24 cellular contexts compared by ENCODE assay signal in genomic region chr22:17674152-17674551, GRCh38. TPM values are rescaled to one million over a fixed set of nuclear protein-coding genes. Genes with fewer than 3 reads are reported as not detected.
DNase-seq lines count a peak whose midpoint lies in the region; ATAC-seq, FAIRE-seq and TF ChIP-seq lines count a peak whose summit lies in the region.
"Had no signal": no experiment of that assay in that cellular context is flagged by ENCODE, and none has a peak within 500 bp of the region (broad histone marks: within the 10 kb centered on the region; RNA-seq: fewer than 3 reads in every experiment).

No MANE protein-coding gene starts in this region.

- no peak overlapping the region for H2AFZ ChIP-seq in K562 (ENCODE audit: low read depth, low read length)

- H3K79me2 ChIP-seq in K562 (ENCODE audit: control insufficient read depth, insufficient read depth, low read length) = peaks cover 61% of the 10 kb centered on the region

- DNase-seq in activated CD4-positive, alpha-beta T cell treated with anti-CD3 and anti-CD28 coated beads, Interleukin-2, amount 10 ng/mL, durations not matched to agents 24 days and 14 days = no peak
- DNase-seq in activated CD4-positive, alpha-beta T cell treated with anti-CD3 and anti-CD28 coated beads, Interleukin-2, amount 50 U/mL, for 48 hours = no peak
- no peak for DNase-seq in CD8-positive, alpha-beta memory T cell
- no peak for DNase-seq in K562 (ENCODE audit: extremely low read depth in 1 of 4, low spot score in 3 of 4)
- DNase-seq in psoas muscle = no peak
- no peak for DNase-seq in urothelium cell line (ENCODE audit: low spot score)
- no peak for DNase-seq in SHP77 treated with DMSO at 0.1 percent for 48 hours (lab: John Stamatoyannopoulos, UW)
- DNase-seq: ACHN, BE2C, DMS153, DND-41, GOT3, HCEC 1CT, MV-4-11, NCI-H1105, NCI-H1436 treated with DMSO at 0.1 percent for 48 hours, NCI-H187 treated with DMSO at 0.1 percent for 48 hours, NCI-H2107, NCI-H446, NCI-H524 treated with DMSO at 0.1 percent for 48 hours, NCI-H774 had no signal

- peak overlapping the region; percentile 13 for H3K27ac ChIP-seq in CD8-positive, alpha-beta memory T cell (ENCODE audit: low read depth, low read length)
- H3K27ac ChIP-seq in K562 (ENCODE audit: extremely low read depth, low read depth, low read length) = peak overlapping the region; percentile 71; the same call in 2 of the 3 replicates
- H3K27ac ChIP-seq in psoas muscle = peak overlapping the region; percentile 80
- H3K27ac ChIP-seq: 22Rv1 had no signal

- TF ChIP-seq RAD21 in K562 (CRISPR knock-in tag; conservative IDR thresholded peaks at IDR 0.05 in 1 of 2, IDR thresholded peaks at IDR 0.05 in 1 of 2) = no peak

- peaks cover 17% of the 10 kb centered on the region for H3K4me1 Mint-ChIP-seq in activated CD4-positive, alpha-beta T cell treated with anti-CD3 and anti-CD28 coated beads, Interleukin-2, amount 10 ng/mL, durations not matched to agents 24 days and 14 days
- H3K4me1 Mint-ChIP-seq in CD8-positive, alpha-beta memory T cell = peaks cover 14 to 55% (median 30%) of the 10 kb centered on the region in 3 donors

- ATAC-seq in K562 (no peak), psoas muscle (no peak)

- in situ Hi-C loops in K562 (cut with MboI) = no loop called here

- H3K9me1 ChIP-seq in K562 (ENCODE audit: control insufficient read depth, insufficient read depth, low read length) = no peaks in the 10 kb centered on the region

- H3K4me2 ChIP-seq in K562 (ENCODE audit: insufficient read depth, low read length) = no peak overlapping the region

- H4K20me1 ChIP-seq in K562 (replicated peaks; ENCODE audit: control insufficient read depth, insufficient read depth, low read length) = no peaks in the 10 kb centered on the region

- H3K27me3 Mint-ChIP-seq in activated CD4-positive, alpha-beta T cell treated with anti-CD3 and anti-CD28 coated beads, Interleukin-2, amount 10 ng/mL, durations not matched to agents 24 days and 14 days = no peaks in the 10 kb centered on the region
- no peaks in the 10 kb centered on the region for H3K27me3 Mint-ChIP-seq in CD8-positive, alpha-beta memory T cell

- no peaks in the 10 kb centered on the region for H3K9me3 Mint-ChIP-seq in activated CD4-positive, alpha-beta T cell treated with anti-CD3 and anti-CD28 coated beads, Interleukin-2, amount 10 ng/mL, durations not matched to agents 24 days and 14 days
- H3K9me3 Mint-ChIP-seq in CD8-positive, alpha-beta memory T cell = no peaks in the 10 kb centered on the region

- H3K9ac ChIP-seq in K562 (ENCODE audit: insufficient read depth in 1 of 2, low read depth in 2 of 2, low read length in 2 of 2) = peak overlapping the region in 1 of 2 experiments; percentile 47; a peak in 3 of 4 replicates

- peaks cover 4% of the 10 kb centered on the region for H3K36me3 ChIP-seq in CD8-positive, alpha-beta memory T cell (ENCODE audit: insufficient read depth, low read length)
- H3K36me3 ChIP-seq in K562 (ENCODE audit: control insufficient read depth, insufficient read depth, low read length) (peaks cover 17% of the 10 kb centered on the region; the same call in 1 of the 3 replicates), psoas muscle (ENCODE audit: insufficient read depth in 1 of 2, low read depth in 1 of 2) (peaks cover 0 to 10% of the 10 kb centered on the region in 2 donors)

- WGBS in K562 (ENCODE audit: insufficient coverage, low coverage, missing lambda C conversion rate) = 82% methylated on average over 7 of the region's 7 CpGs
- 86 to 89% (median 88%) methylated on average over 6 to 7 of the region's 7 CpGs for WGBS in psoas muscle, 3 donors

- BruUV-seq in K562 (replicated peaks; lab: Mats Ljungman, UMichigan) = no TSS peak

- peak overlapping the region; percentile 15 for H3K27ac Mint-ChIP-seq in activated CD4-positive, alpha-beta T cell treated with anti-CD3 and anti-CD28 coated beads, Interleukin-2, amount 10 ng/mL, durations not matched to agents 24 days and 14 days
- H3K27ac Mint-ChIP-seq in CD8-positive, alpha-beta memory T cell = peak overlapping the region in 2 of 8 donors; percentile 7 to 26

- H3K4me3 Mint-ChIP-seq in activated CD4-positive, alpha-beta T cell treated with anti-CD3 and anti-CD28 coated beads, Interleukin-2, amount 10 ng/mL, durations not matched to agents 24 days and 14 days = no peak overlapping the region
- no peak overlapping the region for H3K4me3 Mint-ChIP-seq in CD8-positive, alpha-beta memory T cell

- TF ChIP-seq POLR2A in K562 (conservative IDR thresholded peaks at IDR 0.05) = no peak

- TF ChIP-seq CTCF in K562 (IDR thresholded peaks at IDR 0.05 in 2 of 3, conservative IDR thresholded peaks at IDR 0.05 in 1 of 3; ENCODE audit: insufficient read depth in 2 of 3, low read depth in 1 of 3, low read length in 3 of 3) (no peak), psoas muscle (IDR thresholded peaks at IDR 0.05) (no peak)

- FAIRE-seq in K562 (lab: Jason Lieb, UNC) = no peak
- no peak for FAIRE-seq in urothelium cell line (lab: Jason Lieb, UNC)
- FAIRE-seq: GM12892, RCC 7860 had no signal

- POLR2A ChIA-PET in CD8-positive, alpha-beta memory T cell (lab: Charles Lee) = no interaction called here
- POLR2A ChIA-PET in K562 (lab: Yijun Ruan, JAX) = interaction anchor here (1.0 to 3.3 kb wide), 3 partner anchors 19 to 34 kb away, joined by 3 to 15 read pairs (median 3); partner anchors contain the start of gene BCL2L13

- H3K4me3 ChIP-seq in CD8-positive, alpha-beta memory T cell (ENCODE audit: low read length) = no peak overlapping the region
- H3K4me3 ChIP-seq in K562 = no peak overlapping the region
- H3K4me3 ChIP-seq in psoas muscle = no peak overlapping the region

- peaks cover 5% of the 10 kb centered on the region for H3K4me1 ChIP-seq in CD8-positive, alpha-beta memory T cell (ENCODE audit: insufficient read depth, low read length)
- H3K4me1 ChIP-seq in K562 (replicated peaks in 1 of 2; ENCODE audit: control insufficient read depth in 2 of 2, insufficient read depth in 2 of 2, low read length in 2 of 2) (peaks cover 9 to 26% of the 10 kb centered on the region in 2 experiments; a peak in 4 of 5 replicates), psoas muscle (peaks cover 26% of the 10 kb centered on the region)

- H3K27me3 ChIP-seq in CD8-positive, alpha-beta memory T cell (ENCODE audit: insufficient read depth, low read length, poor library complexity, severe bottlenecking) = no peaks in the 10 kb centered on the region
- H3K27me3 ChIP-seq in K562 (ENCODE audit: control insufficient read depth in 2 of 2, insufficient read depth in 2 of 2, low read length in 2 of 2) = no peaks in the 10 kb centered on the region
- H3K27me3 ChIP-seq in psoas muscle (ENCODE audit: insufficient read depth in 3 of 3, low read length in 2 of 3) = no peaks in the 10 kb centered on the region
- H3K27me3 ChIP-seq: BE2C had no signal

- no peaks in the 10 kb centered on the region for H3K9me3 ChIP-seq in CD8-positive, alpha-beta memory T cell (ENCODE audit: low read length)
- H3K9me3 ChIP-seq in K562 (replicated peaks; ENCODE audit: control insufficient read depth, insufficient read depth, low read depth, low read length) (no peaks in the 10 kb centered on the region), psoas muscle (no peaks in the 10 kb centered on the region)
- H3K9me3 ChIP-seq: BE2C had no signal

- TF ChIP-seq EP300 in K562 (IDR thresholded peaks at IDR 0.05; ENCODE audit: low read length) = no peak

- intact Hi-C loops in activated CD4-positive, alpha-beta T cell treated with anti-CD3 and anti-CD28 coated beads, Interleukin-2, amount 10 ng/mL, durations not matched to agents 24 days and 14 days (cut with micrococcal nuclease) = no loop called here
- intact Hi-C loops in K562 (cut with micrococcal nuclease) (no loop called here), psoas muscle (cut with DNase I) (loop anchor here in 1 of 2 donors (10.0 kb wide), 1 partner anchor 61 kb away; no protein-coding TSS in a partner anchor)

- peaks cover 13% of the 10 kb centered on the region for H3K36me3 Mint-ChIP-seq in activated CD4-positive, alpha-beta T cell treated with anti-CD3 and anti-CD28 coated beads, Interleukin-2, amount 10 ng/mL, durations not matched to agents 24 days and 14 days (ENCODE audit: low read depth)
- peaks cover 0 to 33% (median 9%) of the 10 kb centered on the region in 3 donors for H3K36me3 Mint-ChIP-seq in CD8-positive, alpha-beta memory T cell

- CTCF ChIA-PET in CD8-positive, alpha-beta memory T cell (lab: Charles Lee) = interaction anchor here (0.7 kb wide), 1 partner anchor 69 kb away, joined by 3 read pairs; no protein-coding TSS in a partner anchor
- CTCF ChIA-PET in K562 (lab: Yijun Ruan, JAX; ENCODE audit: low intra/inter-chr PET ratio) = no interaction called here

RNA-seq across cellular contexts. Expression of gene BCL2L13, which starts 35.6 kb away (rescaled TPM):
- total RNA-seq in activated CD4-positive, alpha-beta T cell treated with anti-CD3 and anti-CD28 coated beads, Interleukin-2, amount 10 ng/mL, durations not matched to agents 24 days and 14 days = 34.0 and 39.6 TPM in 2 replicates
- 10 to 100 TPM; 39.8 to 40.1 TPM for total RNA-seq in CD8-positive, alpha-beta memory T cell
- 41.1 TPM for polyA plus RNA-seq in CD8-positive, alpha-beta memory T cell
- 41.1 and 59.5 TPM in 2 replicates for total RNA-seq in K562 (2011; cell fraction: chromatin; rRNA removed; ENCODE audit: low replicate concordance)
- total RNA-seq in K562 (2011; cell fraction: nucleolus; rRNA removed) = 31.4 and 35.0 TPM in 2 replicates
- total RNA-seq in K562 (2011; cell fraction: nucleoplasm; rRNA removed) = 49.1 and 68.7 TPM in 2 replicates
- total RNA-seq in K562 (2014; rRNA removed) = 42.8 and 53.2 TPM in 2 replicates
- total RNA-seq in K562 (2014; rRNA removed; fragmentation: Illumina TruSeq; extraction: Trizol) = 56.5 and 61.9 TPM in 2 replicates
- total RNA-seq in K562 (2015; rRNA removed; fragmentation: Illumina TruSeq; extraction: Trizol) = 41.9 and 46.0 TPM in 2 replicates
- total RNA-seq in K562 (2021) = 56.8 and 58.4 TPM in 2 replicates
- polyA plus RNA-seq in K562 (2011; rRNA removed) = 61.3 and 63.4 TPM in 2 replicates
- polyA plus RNA-seq in K562 (2011; cell fraction: cytosol; rRNA removed) = 40.5 and 52.1 TPM in 2 replicates
- polyA plus RNA-seq in K562 (2011; cell fraction: nucleus; rRNA removed) = 26.2 and 29.4 TPM in 2 replicates
- polyA plus RNA-seq in K562 (2012) = 38.9 and 63.2 TPM in 2 replicates
- polyA plus RNA-seq in K562 (2014; fragmentation: Illumina TruSeq; extraction: Trizol) = 57.3 and 59.6 TPM in 2 replicates
- 10 to 100 TPM; 43.6 to 60.8 TPM for polyA plus RNA-seq in K562 (2014; fragmentation: Nextera tagmentation; extraction: Ambion mirVana)
- polyA plus RNA-seq in K562 (2014; rRNA removed) = 41.5 and 42.4 TPM in 2 replicates
- 75.9 and 78.7 TPM in 2 replicates for polyA minus RNA-seq in K562 (2011; rRNA and poly(A)+ RNA removed)
- polyA minus RNA-seq in K562 (2011; cell fraction: cytosol; rRNA and poly(A)+ RNA removed) = 35.5 and 39.9 TPM in 2 replicates
- 14.1 and 22.7 TPM in 2 replicates for polyA minus RNA-seq in K562 (2011; cell fraction: nucleus; rRNA and poly(A)+ RNA removed)
- total RNA-seq in psoas muscle = 100 to 1,000 TPM; 123 to 201 (median 130) TPM
- polyA plus RNA-seq in psoas muscle = 100 to 1,000 TPM in 1 of 3 donors, 10 to 100 TPM in 2; 67.0 to 165 (median 89.0) TPM

RNA-seq across cellular contexts. Expression of gene ATP6V1E1, which starts 45.6 kb away (rescaled TPM):
- 109 and 114 TPM in 2 replicates for total RNA-seq in activated CD4-positive, alpha-beta T cell treated with anti-CD3 and anti-CD28 coated beads, Interleukin-2, amount 10 ng/mL, durations not matched to agents 24 days and 14 days
- total RNA-seq in CD8-positive, alpha-beta memory T cell = 10 to 100 TPM; 96.0 to 97.6 TPM
- 119 TPM for polyA plus RNA-seq in CD8-positive, alpha-beta memory T cell
- total RNA-seq in K562 (2011; cell fraction: chromatin; rRNA removed; ENCODE audit: low replicate concordance) = 63.6 and 104 TPM in 2 replicates
- 48.9 and 50.5 TPM in 2 replicates for total RNA-seq in K562 (2011; cell fraction: nucleolus; rRNA removed)
- 69.7 and 91.1 TPM in 2 replicates for total RNA-seq in K562 (2011; cell fraction: nucleoplasm; rRNA removed)
- 127 and 151 TPM in 2 replicates for total RNA-seq in K562 (2014; rRNA removed)
- total RNA-seq in K562 (2014; rRNA removed; fragmentation: Illumina TruSeq; extraction: Trizol) = 157 and 175 TPM in 2 replicates
- 175 and 184 TPM in 2 replicates for total RNA-seq in K562 (2015; rRNA removed; fragmentation: Illumina TruSeq; extraction: Trizol)
- total RNA-seq in K562 (2021) = 122 and 129 TPM in 2 replicates
- polyA plus RNA-seq in K562 (2011; rRNA removed) = 187 and 192 TPM in 2 replicates
- polyA plus RNA-seq in K562 (2011; cell fraction: cytosol; rRNA removed) = 87.5 and 145 TPM in 2 replicates
- 40.7 and 68.0 TPM in 2 replicates for polyA plus RNA-seq in K562 (2011; cell fraction: nucleus; rRNA removed)
- polyA plus RNA-seq in K562 (2012) = 166 and 250 TPM in 2 replicates
- polyA plus RNA-seq in K562 (2014; fragmentation: Illumina TruSeq; extraction: Trizol) = 197 and 230 TPM in 2 replicates
- polyA plus RNA-seq in K562 (2014; fragmentation: Nextera tagmentation; extraction: Ambion mirVana) = 100 to 1,000 TPM; 179 to 249 TPM
- 173 and 185 TPM in 2 replicates for polyA plus RNA-seq in K562 (2014; rRNA removed)
- 147 and 159 TPM in 2 replicates for polyA minus RNA-seq in K562 (2011; rRNA and poly(A)+ RNA removed)
- 37.2 and 57.5 TPM in 2 replicates for polyA minus RNA-seq in K562 (2011; cell fraction: cytosol; rRNA and poly(A)+ RNA removed)
- polyA minus RNA-seq in K562 (2011; cell fraction: nucleus; rRNA and poly(A)+ RNA removed) = 17.5 and 40.5 TPM in 2 replicates
- total RNA-seq in psoas muscle = 100 to 1,000 TPM; 122 to 185 (median 142) TPM
- polyA plus RNA-seq in psoas muscle = 100 to 1,000 TPM; 158 to 263 (median 210) TPM

Comparison
In these comparisons a context has a peak if more than half of its experiments do, and no peak if none do; other contexts are left out.
1. H3K27ac ChIP-seq: peak in every context shown above with its lines; median percentile 80 in psoas muscle; 71 in K562; 13 in CD8-positive, alpha-beta memory T cell.